In the genomic region with DNA sequence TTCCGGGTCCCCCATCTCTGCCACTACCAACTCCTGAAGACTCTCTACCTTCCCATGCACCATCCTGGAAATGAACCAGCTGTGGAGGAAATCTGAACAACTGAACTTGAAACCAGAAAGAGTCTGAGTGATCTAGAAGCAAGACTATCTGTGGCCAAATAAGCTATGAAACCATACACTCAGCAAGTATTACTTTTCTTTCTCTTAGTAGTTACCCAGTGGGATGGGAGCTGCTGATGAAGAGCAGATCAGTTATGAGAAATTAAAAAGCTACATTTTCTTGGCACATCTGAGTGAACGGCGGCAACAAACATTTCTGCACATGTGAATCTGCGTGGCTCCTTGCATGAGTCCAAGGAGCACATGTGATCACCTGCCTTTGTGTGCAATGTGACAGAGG, we compare ENCODE assay signal across 23 cellular contexts.
"Had no signal": no experiment of that assay in that cellular context is flagged by ENCODE, and none has a peak within 500 bp of the region (broad histone marks: within the 10 kb centered on the region; RNA-seq: fewer than 3 reads in every experiment).

No MANE protein-coding gene starts in this region.

- H3K9ac ChIP-seq: SK-N-SH had no signal

- ATAC-seq: Panc1, PC-3, Right ventricle myocardium inferior, T-cell had no signal

- H3K4me3 ChIP-seq: SJSA1 had no signal

- H3K4me1 ChIP-seq: SJSA1 had no signal

- H3K27me3 ChIP-seq: SJSA1 had no signal

- H3K27ac ChIP-seq: SJSA1 had no signal

- H3K4me2 ChIP-seq: SK-N-SH had no signal

- H3K36me3 ChIP-seq: SJSA1 had no signal

- DNase-seq: IMR-90, Kasumi-1, KG1, NCI-H1092, NCI-H1105 treated with DMSO at 0.1 percent for 48 hours, NCI-H1417 treated with DMSO at 0.1 percent for 48 hours, NCI-H146, NCI-H1694 treated with DMSO at 0.1 percent for 48 hours, NCI-H1930, NCI-H2081, NCI-H2107, NCI-H2227 treated with DMSO at 0.1 percent for 48 hours, NCI-H524, NCI-H526 treated with DMSO at 0.1 percent for 48 hours, NCI-H748 treated with DMSO at 0.1 percent for 48 hours, PC-3, SIG-M5, SK-N-SH, SW 1271, T-cell had no signal

- H3K9me3 ChIP-seq: SJSA1, SK-N-SH had no signal
